1 cellular context compared by ENCODE assay signal in genomic region chr19:17309962-17310461, GRCh38.
TF ChIP-seq lines count a peak whose summit lies in the region.

No MANE protein-coding gene starts in this region.

TF ChIP-seq in HepG2, 621 proteins besides CTCF, POLR2A, EP300 and RAD21 (continues in another document):
- TF ChIP-seq NFIB (CRISPR knock-in tag; IDR thresholded peaks at IDR 0.05; ENCODE audit: borderline replicate concordance), result no peak
- TF ChIP-seq HOXA9 (CRISPR knock-in tag; IDR thresholded peaks at IDR 0.05; ENCODE audit: borderline replicate concordance), result no peak
- TF ChIP-seq ZNF296 (CRISPR knock-in tag; conservative IDR thresholded peaks at IDR 0.05), result peak; percentile 33; the same call in 1 of the 2 replicates
- TF ChIP-seq, protein P1, sequence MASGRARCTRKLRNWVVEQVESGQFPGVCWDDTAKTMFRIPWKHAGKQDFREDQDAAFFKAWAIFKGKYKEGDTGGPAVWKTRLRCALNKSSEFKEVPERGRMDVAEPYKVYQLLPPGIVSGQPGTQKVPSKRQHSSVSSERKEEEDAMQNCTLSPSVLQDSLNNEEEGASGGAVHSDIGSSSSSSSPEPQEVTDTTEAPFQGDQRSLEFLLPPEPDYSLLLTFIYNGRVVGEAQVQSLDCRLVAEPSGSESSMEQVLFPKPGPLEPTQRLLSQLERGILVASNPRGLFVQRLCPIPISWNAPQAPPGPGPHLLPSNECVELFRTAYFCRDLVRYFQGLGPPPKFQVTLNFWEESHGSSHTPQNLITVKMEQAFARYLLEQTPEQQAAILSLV (CRISPR knock-in tag; IDR thresholded peaks at IDR 0.05; ENCODE audit: borderline replicate concordance), result no peak
- no peak for TF ChIP-seq SIX4 (CRISPR knock-in tag; IDR thresholded peaks at IDR 0.05)
- TF ChIP-seq LBX2 (CRISPR knock-in tag; IDR thresholded peaks at IDR 0.05; ENCODE audit: borderline replicate concordance), result no peak
- TF ChIP-seq ZNF331 (CRISPR knock-in tag; IDR thresholded peaks at IDR 0.05), result no peak
- TF ChIP-seq FOXM1 (CRISPR knock-in tag; IDR thresholded peaks at IDR 0.05), result no peak
- peak; percentile 46; the same call in 1 of the 2 replicates for TF ChIP-seq NCOA1 (CRISPR knock-in tag; IDR thresholded peaks at IDR 0.05)
- TF ChIP-seq ZNF777 (CRISPR knock-in tag; IDR thresholded peaks at IDR 0.05), result no peak
- TF ChIP-seq, protein P2, sequence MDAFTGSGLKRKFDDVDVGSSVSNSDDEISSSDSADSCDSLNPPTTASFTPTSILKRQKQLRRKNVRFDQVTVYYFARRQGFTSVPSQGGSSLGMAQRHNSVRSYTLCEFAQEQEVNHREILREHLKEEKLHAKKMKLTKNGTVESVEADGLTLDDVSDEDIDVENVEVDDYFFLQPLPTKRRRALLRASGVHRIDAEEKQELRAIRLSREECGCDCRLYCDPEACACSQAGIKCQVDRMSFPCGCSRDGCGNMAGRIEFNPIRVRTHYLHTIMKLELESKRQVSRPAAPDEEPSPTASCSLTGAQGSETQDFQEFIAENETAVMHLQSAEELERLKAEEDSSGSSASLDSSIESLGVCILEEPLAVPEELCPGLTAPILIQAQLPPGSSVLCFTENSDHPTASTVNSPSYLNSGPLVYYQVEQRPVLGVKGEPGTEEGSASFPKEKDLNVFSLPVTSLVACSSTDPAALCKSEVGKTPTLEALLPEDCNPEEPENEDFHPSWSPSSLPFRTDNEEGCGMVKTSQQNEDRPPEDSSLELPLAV (CRISPR knock-in tag; conservative IDR thresholded peaks at IDR 0.05; ENCODE audit: low read depth), result no peak
- TF ChIP-seq ZNF879 (CRISPR knock-in tag; IDR thresholded peaks at IDR 0.05), result no peak
- TF ChIP-seq SPEN (CRISPR knock-in tag; IDR thresholded peaks at IDR 0.05; ENCODE audit: low read depth), result no peak
- no peak for TF ChIP-seq ZNF782 (CRISPR knock-in tag; IDR thresholded peaks at IDR 0.05; ENCODE audit: borderline replicate concordance)
- no peak for TF ChIP-seq ZNF768 (CRISPR knock-in tag; IDR thresholded peaks at IDR 0.05)
- no peak for TF ChIP-seq RFX1 (IDR thresholded peaks at IDR 0.05)
- TF ChIP-seq ONECUT2 (CRISPR knock-in tag; IDR thresholded peaks at IDR 0.05), result no peak
- no peak for TF ChIP-seq HCFC1 (IDR thresholded peaks at IDR 0.05; ENCODE audit: low read depth, low read length)
- TF ChIP-seq CREM (IDR thresholded peaks at IDR 0.05), result no peak
- TF ChIP-seq CREM (CRISPR knock-in tag; IDR thresholded peaks at IDR 0.05), result no peak
- TF ChIP-seq ZNF3 (CRISPR knock-in tag; IDR thresholded peaks at IDR 0.05), result no peak
- 0 out of 2 replicates have a peak, but pooled peaks have one; percentile 46 for TF ChIP-seq ZNF30 (CRISPR knock-in tag; IDR thresholded peaks at IDR 0.05)
- TF ChIP-seq CHD4 (IDR thresholded peaks at IDR 0.05; ENCODE audit: borderline replicate concordance, low read length), result 0 out of 2 replicates have a peak, but pooled peaks have one; percentile 71
- TF ChIP-seq KDM5A (IDR thresholded peaks at IDR 0.05; ENCODE audit: borderline replicate concordance, low read length), result peak; percentile 33; the same call in 1 of the 2 replicates
- no peak for TF ChIP-seq ZNF841 (CRISPR knock-in tag; IDR thresholded peaks at IDR 0.05; ENCODE audit: borderline replicate concordance)
- no peak for TF ChIP-seq ZBTB25 (CRISPR knock-in tag; IDR thresholded peaks at IDR 0.05)
- no peak for TF ChIP-seq MAF1 (CRISPR knock-in tag; IDR thresholded peaks at IDR 0.05; ENCODE audit: borderline replicate concordance)
- peak; percentile 10 for TF ChIP-seq ASH2L (IDR thresholded peaks at IDR 0.05; ENCODE audit: insufficient read length, low read depth, low read length)
- no peak for TF ChIP-seq KLF6 (CRISPR knock-in tag; IDR thresholded peaks at IDR 0.05)
- TF ChIP-seq, protein P3, sequence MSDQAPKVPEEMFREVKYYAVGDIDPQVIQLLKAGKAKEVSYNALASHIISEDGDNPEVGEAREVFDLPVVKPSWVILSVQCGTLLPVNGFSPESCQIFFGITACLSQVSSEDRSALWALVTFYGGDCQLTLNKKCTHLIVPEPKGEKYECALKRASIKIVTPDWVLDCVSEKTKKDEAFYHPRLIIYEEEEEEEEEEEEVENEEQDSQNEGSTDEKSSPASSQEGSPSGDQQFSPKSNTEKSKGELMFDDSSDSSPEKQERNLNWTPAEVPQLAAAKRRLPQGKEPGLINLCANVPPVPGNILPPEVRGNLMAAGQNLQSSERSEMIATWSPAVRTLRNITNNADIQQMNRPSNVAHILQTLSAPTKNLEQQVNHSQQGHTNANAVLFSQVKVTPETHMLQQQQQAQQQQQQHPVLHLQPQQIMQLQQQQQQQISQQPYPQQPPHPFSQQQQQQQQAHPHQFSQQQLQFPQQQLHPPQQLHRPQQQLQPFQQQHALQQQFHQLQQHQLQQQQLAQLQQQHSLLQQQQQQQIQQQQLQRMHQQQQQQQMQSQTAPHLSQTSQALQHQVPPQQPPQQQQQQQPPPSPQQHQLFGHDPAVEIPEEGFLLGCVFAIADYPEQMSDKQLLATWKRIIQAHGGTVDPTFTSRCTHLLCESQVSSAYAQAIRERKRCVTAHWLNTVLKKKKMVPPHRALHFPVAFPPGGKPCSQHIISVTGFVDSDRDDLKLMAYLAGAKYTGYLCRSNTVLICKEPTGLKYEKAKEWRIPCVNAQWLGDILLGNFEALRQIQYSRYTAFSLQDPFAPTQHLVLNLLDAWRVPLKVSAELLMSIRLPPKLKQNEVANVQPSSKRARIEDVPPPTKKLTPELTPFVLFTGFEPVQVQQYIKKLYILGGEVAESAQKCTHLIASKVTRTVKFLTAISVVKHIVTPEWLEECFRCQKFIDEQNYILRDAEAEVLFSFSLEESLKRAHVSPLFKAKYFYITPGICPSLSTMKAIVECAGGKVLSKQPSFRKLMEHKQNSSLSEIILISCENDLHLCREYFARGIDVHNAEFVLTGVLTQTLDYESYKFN (CRISPR knock-in tag; conservative IDR thresholded peaks at IDR 0.05), result no peak
- TF ChIP-seq MYPOP (CRISPR knock-in tag; IDR thresholded peaks at IDR 0.05), result 0 out of 2 replicates have a peak, but pooled peaks have one; percentile 11
- TF ChIP-seq, protein P4, sequence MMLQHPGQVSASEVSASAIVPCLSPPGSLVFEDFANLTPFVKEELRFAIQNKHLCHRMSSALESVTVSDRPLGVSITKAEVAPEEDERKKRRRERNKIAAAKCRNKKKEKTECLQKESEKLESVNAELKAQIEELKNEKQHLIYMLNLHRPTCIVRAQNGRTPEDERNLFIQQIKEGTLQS (CRISPR knock-in tag; IDR thresholded peaks at IDR 0.05), result no peak
- peak; percentile 47; the same call in 1 of the 2 replicates for TF ChIP-seq ARID4A (CRISPR knock-in tag; IDR thresholded peaks at IDR 0.05; ENCODE audit: borderline replicate concordance)
- TF ChIP-seq LCORL (IDR thresholded peaks at IDR 0.05), result no peak
- TF ChIP-seq LCORL (CRISPR knock-in tag; IDR thresholded peaks at IDR 0.05), result 0 out of 2 replicates have a peak, but pooled peaks have one; percentile 43
- TF ChIP-seq SNAPC5 (CRISPR knock-in tag; IDR thresholded peaks at IDR 0.05; ENCODE audit: borderline replicate concordance), result no peak
- 0 out of 2 replicates have a peak, but pooled peaks have one; percentile 31 for TF ChIP-seq MAZ (IDR thresholded peaks at IDR 0.05; ENCODE audit: borderline replicate concordance, low read depth, low read length)
- TF ChIP-seq MAZ (CRISPR knock-in tag; IDR thresholded peaks at IDR 0.05; ENCODE audit: low read depth), result no peak
- no peak for TF ChIP-seq ZNF20 (CRISPR knock-in tag; IDR thresholded peaks at IDR 0.05)
- TF ChIP-seq SYNCRIP (IDR thresholded peaks at IDR 0.05; ENCODE audit: insufficient read depth, low read depth, low read length), result no peak
